In the genomic region with DNA sequence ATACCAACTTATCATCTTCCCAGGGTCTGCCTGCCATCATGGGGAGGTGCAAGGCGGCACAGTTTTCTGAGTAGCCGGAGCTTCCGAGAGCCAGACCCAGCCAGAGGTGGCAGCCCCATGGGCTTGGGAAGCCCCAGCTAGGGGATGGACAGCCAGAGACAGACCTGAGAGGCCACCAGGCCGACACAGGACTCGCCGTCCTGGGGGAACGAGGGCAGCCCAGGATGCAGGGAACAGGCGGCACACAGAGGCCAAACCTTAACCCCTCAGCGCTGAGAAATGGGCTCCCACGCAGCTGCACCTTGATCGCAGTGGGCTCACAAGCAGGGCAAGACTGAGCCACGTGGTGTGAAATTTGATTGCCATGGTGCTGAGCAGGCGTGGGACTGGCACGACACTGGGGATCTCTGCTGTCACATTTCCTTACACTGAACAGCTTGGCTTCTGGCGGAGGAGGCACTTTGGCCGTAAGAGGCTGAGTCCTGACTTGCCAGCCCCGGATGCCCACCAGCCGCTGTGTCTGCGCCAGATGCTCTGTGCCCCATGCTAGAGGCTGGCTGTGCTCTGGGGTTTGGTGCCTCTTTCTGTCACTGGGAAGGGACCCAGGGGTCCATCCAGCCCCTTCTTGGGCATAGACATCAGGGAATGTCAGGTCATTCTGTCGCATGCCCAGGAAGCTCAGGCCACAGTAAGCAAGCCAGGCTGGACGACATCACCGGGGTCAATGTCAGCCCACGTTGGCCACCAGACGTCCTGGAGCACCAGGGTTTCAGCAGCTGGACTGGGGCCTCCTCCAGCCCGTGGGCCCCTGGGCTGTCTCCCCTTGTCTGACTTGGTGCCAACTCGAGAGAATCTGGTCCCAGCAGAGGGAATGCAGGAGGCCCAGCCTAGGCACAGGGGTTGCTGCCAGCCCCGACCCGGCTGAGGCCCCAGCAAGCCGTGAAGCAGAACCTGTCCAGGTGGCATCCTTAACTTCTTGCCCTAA, we compare ENCODE assay signal across 1 cellular context.
TF ChIP-seq lines count a peak whose summit lies in the region.

No MANE protein-coding gene starts in this region.

TF ChIP-seq in H1, 55 proteins besides CTCF, POLR2A, EP300 and RAD21:
- TF ChIP-seq NANOG (IDR thresholded peaks at IDR 0.05; ENCODE audit: insufficient read depth, low read depth, low read length, poor library complexity, severe bottlenecking) (no peak), ASH2L (IDR thresholded peaks at IDR 0.05; ENCODE audit: low read length) (no peak), CEBPB (IDR thresholded peaks at IDR 0.05; ENCODE audit: low read depth, low read length) (no peak), KDM1A (IDR thresholded peaks at IDR 0.05; ENCODE audit: borderline replicate concordance, low read length) (no peak), CHD1 (IDR thresholded peaks at IDR 0.05; ENCODE audit: low read depth, low read length) (no peak), SUZ12 (IDR thresholded peaks at IDR 0.05; ENCODE audit: low read length) (no peak), BCL11A (IDR thresholded peaks at IDR 0.05; ENCODE audit: low read depth in 2 of 2, low read length in 2 of 2) (no peak), CBX5 (IDR thresholded peaks at IDR 0.05; ENCODE audit: low read depth, low read length) (no peak), TBP (IDR thresholded peaks at IDR 0.05; ENCODE audit: low read depth, low read length) (no peak)
